8 cellular contexts compared by ENCODE assay signal in the genomic region with DNA sequence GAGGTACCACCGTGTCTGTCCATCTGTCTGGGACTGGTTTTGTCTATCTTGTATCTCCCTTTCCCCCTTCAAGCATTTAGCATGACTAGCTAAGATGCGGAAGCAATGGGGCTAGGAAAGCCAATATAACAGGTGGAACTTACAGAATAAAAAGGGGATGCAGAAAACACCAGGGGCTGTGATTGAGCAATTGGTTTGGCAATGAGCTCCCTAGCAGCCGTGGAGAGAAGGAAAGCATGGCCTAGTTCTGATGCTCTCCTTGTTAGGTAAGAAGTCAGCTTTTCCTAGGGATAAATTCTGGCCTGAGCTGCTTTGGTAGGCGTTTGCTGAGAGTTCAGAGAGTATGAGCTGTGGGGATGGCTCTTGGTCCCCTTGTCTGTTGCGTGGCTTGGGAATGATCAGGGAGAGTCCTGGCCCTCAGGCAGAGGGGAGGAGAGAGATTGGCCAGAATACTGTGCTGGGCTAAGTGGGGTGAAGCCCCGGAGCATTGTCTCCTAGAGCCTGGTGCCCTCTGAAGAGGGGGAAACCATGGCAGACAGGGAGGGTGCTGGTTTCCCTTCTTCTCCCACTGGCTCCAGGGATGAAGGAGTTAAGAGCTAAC. TPM values are rescaled to one million over a fixed set of nuclear protein-coding genes. Genes with fewer than 3 reads are reported as not detected.
A peak's percentile ranks its signal among the peaks of the same experiment; 100 is the strongest.
DNase-seq lines count a peak whose midpoint lies in the region; ATAC-seq, FAIRE-seq and TF ChIP-seq lines count a peak whose summit lies in the region.

No MANE protein-coding gene starts in this region.

- WGBS in K562 (ENCODE audit: insufficient coverage, low coverage, missing lambda C conversion rate) = 53% methylated on average over 6 of the region's 6 CpGs

- no peak for TF ChIP-seq EP300 in K562 (IDR thresholded peaks at IDR 0.05; ENCODE audit: low read length)

- DNase-seq in A673 (ENCODE audit: low spot score) (no peak), HFFc6 (no peak), K562 (ENCODE audit: extremely low read depth in 1 of 4, low spot score in 3 of 4) (peak in 1 of 4 experiments; percentile 21), hippocampal formation (lab: John Stamatoyannopoulos, UW) (no peak), middle frontal gyrus (ENCODE audit: extremely low spot score, low spot score) (no peak), WERI-Rb-1 (no peak)
- no peak for DNase-seq in activated CD8-positive, alpha-beta memory T cell treated with anti-CD3 and anti-CD28 coated beads for 24 hours

- TF ChIP-seq POLR2A in K562 (conservative IDR thresholded peaks at IDR 0.05) = no peak

- CTCF ChIA-PET in A673 (lab: Charles Lee) = interaction anchor here (0.5 to 2.5 kb wide), 5 partner anchors 13 to 111 kb away, joined by 3 to 82 read pairs (median 4); partner anchors contain the start of gene RHOF
- CTCF ChIA-PET in K562 (lab: Yijun Ruan, JAX; ENCODE audit: low intra/inter-chr PET ratio) = interaction anchor here (5.5 kb wide), 1 partner anchor 16 kb away, joined by 73 read pairs; the partner anchor contains the start of gene RHOF

- TF ChIP-seq RAD21 in K562 (CRISPR knock-in tag; conservative IDR thresholded peaks at IDR 0.05 in 1 of 2, IDR thresholded peaks at IDR 0.05 in 1 of 2) = no peak

- peaks cover 26% of the 10 kb centered on the region for H3K36me3 Mint-ChIP-seq in HFFc6 (ENCODE audit: low read depth)

- peak overlapping the region; percentile 58 for H3K27ac Mint-ChIP-seq in HFFc6

- H3K9ac ChIP-seq in K562 (ENCODE audit: insufficient read depth in 1 of 2, low read depth in 2 of 2, low read length in 2 of 2) (peak overlapping the region; percentile 60 to 93; a peak in 3 of 4 replicates), mucosa of rectum (ENCODE audit: low read depth in 1 of 2, low read length in 2 of 2) (peak overlapping the region in 1 of 2 donors; percentile 15)

- H3K79me2 ChIP-seq in K562 (ENCODE audit: control insufficient read depth, insufficient read depth, low read length) = peaks cover 74% of the 10 kb centered on the region

- no peaks in the 10 kb centered on the region for H3K9me1 ChIP-seq in K562 (ENCODE audit: control insufficient read depth, insufficient read depth, low read length)

- H3K4me2 ChIP-seq in K562 (ENCODE audit: insufficient read depth, low read length) = peak overlapping the region; percentile 92

- POLR2A ChIA-PET in A673 (lab: Charles Lee; ENCODE audit: low non-redundant PET) = interaction anchor here (0.6 to 1.6 kb wide), 5 partner anchors 8 to 1156 kb away, joined by 3 to 7 read pairs (median 3); partner anchors contain the start of gene ABCB9
- POLR2A ChIA-PET in K562 (lab: Yijun Ruan, JAX) = interaction anchor here (0.7 to 12.1 kb wide), 10 partner anchors 9 to 386 kb away, joined by 3 to 194 read pairs (median 4); partner anchors contain the start of genes RHOF and SETD1B

- no peaks in the 10 kb centered on the region for H3K9me3 Mint-ChIP-seq in HFFc6

- no peak overlapping the region for H2AFZ ChIP-seq in K562 (ENCODE audit: low read depth, low read length)

- no peaks in the 10 kb centered on the region for H3K27me3 ChIP-seq in A673 (replicated peaks; ENCODE audit: insufficient read depth, low read depth, low read length, poor library complexity)
- no peaks in the 10 kb centered on the region for H3K27me3 ChIP-seq in K562 (ENCODE audit: control insufficient read depth in 2 of 2, insufficient read depth in 2 of 2, low read length in 2 of 2)
- no peaks in the 10 kb centered on the region for H3K27me3 ChIP-seq in mucosa of rectum (ENCODE audit: control insufficient read depth in 2 of 2, insufficient read depth in 2 of 2, low read length in 2 of 2)
- H3K27me3 ChIP-seq in WERI-Rb-1 (ENCODE audit: insufficient read depth, low read depth, severe bottlenecking) = no peaks in the 10 kb centered on the region

- intact Hi-C loops in A673 (cut with micrococcal nuclease; ENCODE audit: unreplicated experiment) (no loop called here), K562 (cut with micrococcal nuclease) (no loop called here)

- H3K4me3 ChIP-seq in A673 (ENCODE audit: low read depth, low read length, poor library complexity, severe bottlenecking) (peak overlapping the region; percentile 38), K562 (0 out of 2 replicates have a peak overlapping the region, but pooled peaks have one; percentile 53), mucosa of rectum (ENCODE audit: low read length in 2 of 2) (peak overlapping the region; percentile 71 to 90), WERI-Rb-1 (ENCODE audit: low read depth, low read length) (no peak overlapping the region)

- ATAC-seq in K562 = no peak

- TF ChIP-seq CTCF in A673 (conservative IDR thresholded peaks at IDR 0.05; ENCODE audit: low read depth, low read length) = no peak
- TF ChIP-seq CTCF in HFFc6 (IDR thresholded peaks at IDR 0.05) = no peak
- no peak for TF ChIP-seq CTCF in K562 (IDR thresholded peaks at IDR 0.05 in 2 of 3, conservative IDR thresholded peaks at IDR 0.05 in 1 of 3; ENCODE audit: insufficient read depth in 2 of 3, low read depth in 1 of 3, low read length in 3 of 3)
- TF ChIP-seq CTCF in WERI-Rb-1 (IDR thresholded peaks at IDR 0.05; ENCODE audit: low read depth, low read length) = no peak

- in situ Hi-C loops in K562 (cut with MboI) = no loop called here

- no TSS peak for BruUV-seq in A673 (replicated peaks; lab: Mats Ljungman, UMichigan)
- no TSS peak for BruUV-seq in K562 (replicated peaks; lab: Mats Ljungman, UMichigan)

- peaks cover 2% of the 10 kb centered on the region; the same call in 1 of the 2 replicates for H3K27me3 Mint-ChIP-seq in HFFc6 (ENCODE audit: insufficient read depth)

- H3K4me3 Mint-ChIP-seq in HFFc6 = peak overlapping the region; percentile 92

- peaks cover 48% of the 10 kb centered on the region for H3K36me3 ChIP-seq in A673 (ENCODE audit: insufficient read depth, low read length, poor library complexity, severe bottlenecking)
- peaks cover 87% of the 10 kb centered on the region for H3K36me3 ChIP-seq in K562 (ENCODE audit: control insufficient read depth, insufficient read depth, low read length)
- peaks cover 42 to 50% of the 10 kb centered on the region in 2 donors for H3K36me3 ChIP-seq in mucosa of rectum (ENCODE audit: control insufficient read depth in 2 of 2, insufficient read depth in 2 of 2, low read length in 2 of 2)
- peaks cover 73% of the 10 kb centered on the region for H3K36me3 ChIP-seq in WERI-Rb-1

- H3K9me3 ChIP-seq in A673 (ENCODE audit: low read depth, low read length, poor library complexity, severe bottlenecking) (no peaks in the 10 kb centered on the region), K562 (replicated peaks; ENCODE audit: control insufficient read depth, insufficient read depth, low read depth, low read length) (no peaks in the 10 kb centered on the region), mucosa of rectum (ENCODE audit: control insufficient read depth in 2 of 2, low read length in 2 of 2) (no peaks in the 10 kb centered on the region), WERI-Rb-1 (ENCODE audit: severe bottlenecking) (no peaks in the 10 kb centered on the region)

- H3K4me1 ChIP-seq in A673 (ENCODE audit: insufficient read depth, low read length, poor library complexity, severe bottlenecking) (peaks cover 30% of the 10 kb centered on the region), K562 (replicated peaks in 1 of 2; ENCODE audit: control insufficient read depth in 2 of 2, insufficient read depth in 2 of 2, low read length in 2 of 2) (peaks cover 28 to 66% of the 10 kb centered on the region in 2 experiments), mucosa of rectum (ENCODE audit: control insufficient read depth in 2 of 2, insufficient read depth in 2 of 2, low read length in 2 of 2) (peaks cover 38 to 40% of the 10 kb centered on the region in 2 donors)

- H4K20me1 ChIP-seq in K562 (replicated peaks; ENCODE audit: control insufficient read depth, insufficient read depth, low read length) = peaks cover 26% of the 10 kb centered on the region

- H3K27ac ChIP-seq in A673 (ENCODE audit: low read depth, low read length, poor library complexity, severe bottlenecking) (peak overlapping the region; percentile 13), K562 (ENCODE audit: extremely low read depth, low read depth, low read length) (peak overlapping the region; percentile 31; the same call in 1 of the 3 replicates), mucosa of rectum (ENCODE audit: low read depth in 2 of 2, low read length in 2 of 2) (no peak overlapping the region), WERI-Rb-1 (no peak overlapping the region)

- FAIRE-seq in K562 (lab: Jason Lieb, UNC) = peak; percentile 72

- peaks cover 45% of the 10 kb centered on the region for H3K4me1 Mint-ChIP-seq in HFFc6 (ENCODE audit: low read depth)

RNA-seq across cellular contexts. Expression of gene SETD1B, which starts 7.1 kb away (rescaled TPM):
- 23.8 and 24.5 TPM in 2 replicates for total RNA-seq in A673 (2021)
- 10 to 100 TPM; 18.5 to 22.0 (median 20.9) TPM for total RNA-seq in HFFc6 (2021; fragmentation: NEBNext Ultra II Directional; extraction: Animal tissue kit (Norgen Biotek cat#: 25700))
- 15.2 and 26.5 TPM in 2 replicates for total RNA-seq in K562 (2011; cell fraction: chromatin; rRNA removed; ENCODE audit: low replicate concordance)
- 12.8 and 13.4 TPM in 2 replicates for total RNA-seq in K562 (2011; cell fraction: nucleolus; rRNA removed)
- 10.8 and 11.7 TPM in 2 replicates for total RNA-seq in K562 (2011; cell fraction: nucleoplasm; rRNA removed)
- total RNA-seq in K562 (2014; rRNA removed) = 2.9 and 4.7 TPM in 2 replicates
- 0.99 and 1.4 TPM in 2 replicates for total RNA-seq in K562 (2014; rRNA removed; fragmentation: Illumina TruSeq; extraction: Trizol)
- total RNA-seq in K562 (2015; rRNA removed; fragmentation: Illumina TruSeq; extraction: Trizol) = 2.1 and 3.1 TPM in 2 replicates
- total RNA-seq in K562 (2021) = 23.6 and 26.6 TPM in 2 replicates
- polyA plus RNA-seq in K562 (2011; rRNA removed) = 0.77 and 1.1 TPM in 2 replicates
- 0.75 and 1.0 TPM in 2 replicates for polyA plus RNA-seq in K562 (2011; cell fraction: cytosol; rRNA removed)
- 4.0 and 7.0 TPM in 2 replicates for polyA plus RNA-seq in K562 (2011; cell fraction: nucleus; rRNA removed)
- 8.4 and 8.6 TPM in 2 replicates for polyA plus RNA-seq in K562 (2012)
- polyA plus RNA-seq in K562 (2014; fragmentation: Illumina TruSeq; extraction: Trizol) = 6.1 and 10.6 TPM in 2 replicates
- 1 to 10 TPM in 1 of 2 experiments, under 1 TPM in 1; 0.48 to 2.3 TPM for polyA plus RNA-seq in K562 (2014; fragmentation: Nextera tagmentation; extraction: Ambion mirVana)
- polyA plus RNA-seq in K562 (2014; rRNA removed) = 6.9 and 7.1 TPM in 2 replicates
- 1.2 and 1.3 TPM in 2 replicates for polyA minus RNA-seq in K562 (2011; rRNA and poly(A)+ RNA removed)
- polyA minus RNA-seq in K562 (2011; cell fraction: cytosol; rRNA and poly(A)+ RNA removed) = 5.6 and 7.3 TPM in 2 replicates
- polyA minus RNA-seq in K562 (2011; cell fraction: nucleus; rRNA and poly(A)+ RNA removed) = 2.8 and 3.1 TPM in 2 replicates

RNA-seq across cellular contexts. Expression of gene RHOF, which starts 17.4 kb away (rescaled TPM):
- total RNA-seq in A673 (2021) (21.1 and 24.3 TPM in 2 replicates), K562 (2014; rRNA removed) (3.5 and 3.9 TPM in 2 replicates), K562 (2014; rRNA removed; fragmentation: Illumina TruSeq; extraction: Trizol) (3.1 and 3.9 TPM in 2 replicates), K562 (2015; rRNA removed; fragmentation: Illumina TruSeq; extraction: Trizol) (4.3 and 4.8 TPM in 2 replicates), K562 (2021) (10.1 and 10.4 TPM in 2 replicates)
- total RNA-seq in HFFc6 (2021; fragmentation: NEBNext Ultra II Directional; extraction: Animal tissue kit (Norgen Biotek cat#: 25700)) = 1 to 10 TPM; 3.2 to 4.2 (median 3.6) TPM
- 78.6 and 99.1 TPM in 2 replicates for total RNA-seq in K562 (2011; cell fraction: chromatin; rRNA removed; ENCODE audit: low replicate concordance)
- 34.0 and 38.0 TPM in 2 replicates for total RNA-seq in K562 (2011; cell fraction: nucleolus; rRNA removed)
- total RNA-seq in K562 (2011; cell fraction: nucleoplasm; rRNA removed) = 43.6 and 46.6 TPM in 2 replicates
- polyA plus RNA-seq in K562 (2011; rRNA removed) (4.0 and 6.3 TPM in 2 replicates), K562 (2014; fragmentation: Illumina TruSeq; extraction: Trizol) (4.3 and 5.4 TPM in 2 replicates), K562 (2014; fragmentation: Nextera tagmentation; extraction: Ambion mirVana) (under 1 TPM; 0.13 to 0.45 TPM), K562 (2014; rRNA removed) (8.8 and 9.5 TPM in 2 replicates)
- 1.2 and 2.6 TPM in 2 replicates for polyA plus RNA-seq in K562 (2011; cell fraction: cytosol; rRNA removed)
- 21.6 and 23.6 TPM in 2 replicates for polyA plus RNA-seq in K562 (2011; cell fraction: nucleus; rRNA removed)
- 3.9 and 4.4 TPM in 2 replicates for polyA plus RNA-seq in K562 (2012)
- polyA minus RNA-seq in K562 (2011; rRNA and poly(A)+ RNA removed) = 3.8 and 8.5 TPM in 2 replicates
- polyA minus RNA-seq in K562 (2011; cell fraction: cytosol; rRNA and poly(A)+ RNA removed) = 2.6 and 4.0 TPM in 2 replicates
- 19.9 and 31.2 TPM in 2 replicates for polyA minus RNA-seq in K562 (2011; cell fraction: nucleus; rRNA and poly(A)+ RNA removed)

RNA-seq across cellular contexts. Expression of gene HPD, which starts 47.7 kb away (rescaled TPM):
- not detected in 2 replicates for total RNA-seq in A673 (2021)
- under 1 TPM in 4 of 6 experiments, not detected in 2; 0.14 to 0.25 (median 0.21) TPM for total RNA-seq in HFFc6 (2021; fragmentation: NEBNext Ultra II Directional; extraction: Animal tissue kit (Norgen Biotek cat#: 25700))
- total RNA-seq in K562 (2011; cell fraction: chromatin; rRNA removed; ENCODE audit: low replicate concordance) = 0.53 TPM in 1 of 2 replicates, not detected in the other
- total RNA-seq in K562 (2011; cell fraction: nucleolus; rRNA removed) = 0.33 TPM in 1 of 2 replicates, not detected in the other
- total RNA-seq in K562 (2011; cell fraction: nucleoplasm; rRNA removed) = not detected in 2 replicates
- 0.23 TPM in 1 of 2 replicates, not detected in the other for total RNA-seq in K562 (2014; rRNA removed)
- not detected in 2 replicates for total RNA-seq in K562 (2014; rRNA removed; fragmentation: Illumina TruSeq; extraction: Trizol)
- total RNA-seq in K562 (2015; rRNA removed; fragmentation: Illumina TruSeq; extraction: Trizol) = not detected in 2 replicates
- 0.29 TPM in 2 replicates for total RNA-seq in K562 (2021)
- polyA plus RNA-seq in K562 (2011; rRNA removed) = 0.06 TPM in 1 of 2 replicates, not detected in the other
- polyA plus RNA-seq in K562 (2011; cell fraction: cytosol; rRNA removed) = 0.04 and 0.18 TPM in 2 replicates
- polyA plus RNA-seq in K562 (2011; cell fraction: nucleus; rRNA removed) = not detected in 2 replicates
- 0.08 and 0.36 TPM in 2 replicates for polyA plus RNA-seq in K562 (2012)
- polyA plus RNA-seq in K562 (2014; fragmentation: Illumina TruSeq; extraction: Trizol) = not detected in 2 replicates
- polyA plus RNA-seq in K562 (2014; fragmentation: Nextera tagmentation; extraction: Ambion mirVana) = under 1 TPM; 0.07 TPM
- polyA plus RNA-seq in K562 (2014; rRNA removed) = 0.09 TPM in 1 of 2 replicates, not detected in the other
- polyA minus RNA-seq in K562 (2011; rRNA and poly(A)+ RNA removed) = 0.53 TPM in 1 of 2 replicates, not detected in the other
- not detected in 2 replicates for polyA minus RNA-seq in K562 (2011; cell fraction: cytosol; rRNA and poly(A)+ RNA removed)
- polyA minus RNA-seq in K562 (2011; cell fraction: nucleus; rRNA and poly(A)+ RNA removed) = not detected in 2 replicates

Comparison
In these comparisons a context has a peak if more than half of its experiments do, and no peak if none do; other contexts are left out.
1. H3K27ac ChIP-seq: peak in A673 (single experiment) and K562 (single experiment); none in mucosa of rectum (0 of 2) and WERI-Rb-1 (single experiment).